Comparison of ENCODE assay signal across 25 cellular contexts in genomic region chr5:141393267-141393666, GRCh38. TPM values are rescaled to one million over a fixed set of nuclear protein-coding genes. Genes with fewer than 3 reads are reported as not detected.
"Had no signal": no experiment of that assay in that cellular context is flagged by ENCODE, and none has a peak within 500 bp of the region (broad histone marks: within the 10 kb centered on the region; RNA-seq: fewer than 3 reads in every experiment).

No MANE protein-coding gene starts in this region.

- H3K27ac ChIP-seq: dorsolateral prefrontal cortex, epithelial cell of prostate, gastrocnemius medialis, heart left ventricle, hepatocyte, psoas muscle, skin epidermis, spleen, tibial artery had no signal

- H3K4me1 Mint-ChIP-seq: mesothelial cell of epicardium, nephron had no signal

- H3K9me3 ChIP-seq: psoas muscle had no signal

- H3K27ac Mint-ChIP-seq: mesothelial cell of epicardium; nephron; stimulated activated naive CD8-positive, alpha-beta T cell treated with anti-CD3 and anti-CD28 coated beads, Interleukin-15, Interleukin-2, amounts not matched to agents 100 ng/mL and 50 ng/mL, for 24 hours; type B pancreatic cell had no signal

- H3K27me3 Mint-ChIP-seq: type B pancreatic cell had no signal

- DNase-seq: cerebellar nuclear complex; dorsolateral prefrontal cortex; effector CD4-positive, alpha-beta T cell; foreskin fibroblast; gastrocnemius medialis; heart left ventricle; kidney; mesenchymal stem cell; mucosa of descending colon; naive thymus-derived CD4-positive, alpha-beta T cell; nucleus accumbens; psoas muscle; right cardiac atrium; spleen; stimulated activated naive B cell treated with anti-CD40 and anti-IgM and Interleukin-4, amounts not matched to agents 10 μg/mL and 1 μg/mL and 100 μg/mL, for 72 hours; tibial artery had no signal

- H3K79me2 ChIP-seq: hepatocyte had no signal

- H3K4me2 ChIP-seq: hepatocyte had no signal

- H3K27me3 ChIP-seq: hepatocyte, tibial artery had no signal

- H3K4me3 ChIP-seq: dorsolateral prefrontal cortex, heart left ventricle, hepatocyte, mucosa of descending colon, psoas muscle, skin epidermis, tibial artery had no signal

- H3K4me1 ChIP-seq: psoas muscle, spleen, tibial artery had no signal

- FAIRE-seq: kidney had no signal

- ATAC-seq: esophagus mucosa; gastrocnemius medialis; heart left ventricle; left lobe of liver; mucosa of descending colon; naive thymus-derived CD4-positive, alpha-beta T cell; right cardiac atrium; stimulated activated naive B cell treated with anti-CD40 and anti-IgM and Interleukin-4, amounts not matched to agents 10 μg/mL and 1 μg/mL and 100 μg/mL, for 72 hours had no signal

- H3K36me3 ChIP-seq: gastrocnemius medialis had no signal

- H2AFZ ChIP-seq: hepatocyte had no signal

- H3K4me3 Mint-ChIP-seq: mesothelial cell of epicardium; nephron; stimulated activated naive CD8-positive, alpha-beta T cell treated with anti-CD3 and anti-CD28 coated beads, Interleukin-15, Interleukin-2, amounts not matched to agents 100 ng/mL and 50 ng/mL, for 24 hours; type B pancreatic cell had no signal

RNA-seq across cellular contexts. Expression of gene PCDHGA8, which starts 0.8 kb away (rescaled TPM):
- polyA plus RNA-seq: naive thymus-derived CD4-positive, alpha-beta T cell had no signal

RNA-seq across cellular contexts. Expression of gene PCDHGB4, which starts 5.8 kb away (rescaled TPM):
- polyA plus RNA-seq: naive thymus-derived CD4-positive, alpha-beta T cell had no signal

RNA-seq across cellular contexts. Expression of gene PCDHGA9, which starts 9.3 kb away (rescaled TPM):
- polyA plus RNA-seq: hepatocyte; naive thymus-derived CD4-positive, alpha-beta T cell had no signal

RNA-seq across cellular contexts. Expression of gene PCDHGA7, which starts 10.7 kb away (rescaled TPM):
- polyA plus RNA-seq: hepatocyte; naive thymus-derived CD4-positive, alpha-beta T cell had no signal
